In the genomic region with DNA sequence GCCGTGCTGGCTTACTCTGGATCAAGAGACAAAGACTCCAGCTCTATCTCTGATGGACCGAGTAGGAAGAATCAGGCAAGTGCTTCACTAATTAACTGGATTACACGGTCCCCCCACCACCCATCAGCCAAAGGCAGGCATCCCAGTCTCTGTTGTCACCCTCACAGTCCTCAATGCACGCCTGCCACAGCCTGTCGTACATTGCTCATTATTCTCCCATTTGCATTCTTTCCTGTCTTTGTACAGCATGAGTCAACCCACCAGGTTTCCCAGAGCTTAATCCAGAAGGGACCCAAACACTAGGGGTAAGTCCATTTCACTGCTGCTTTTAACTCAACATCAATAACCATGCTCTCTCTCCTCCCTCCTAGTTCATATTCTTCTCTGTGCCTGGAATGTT, we compare ENCODE assay signal across 18 cellular contexts. TPM values are rescaled to one million over a fixed set of nuclear protein-coding genes. Genes with fewer than 3 reads are reported as not detected.
DNase-seq lines count a peak whose midpoint lies in the region; ATAC-seq and TF ChIP-seq lines count a peak whose summit lies in the region.
"Had no signal": no experiment of that assay in that cellular context is flagged by ENCODE, and none has a peak within 500 bp of the region (broad histone marks: within the 10 kb centered on the region; RNA-seq: fewer than 3 reads in every experiment).

No MANE protein-coding gene starts in this region.

- DNase-seq in Daoy (ENCODE audit: low read depth), result peak; percentile 13
- DNase-seq in PC-3, result peak; percentile 7
- peak; percentile 25 for DNase-seq in mammary epithelial cell
- no peak for DNase-seq in medulla oblongata (ENCODE audit: extremely low spot score)
- no peak for DNase-seq in stimulated activated CD4-positive, alpha-beta T cell treated with anti-CD3 and anti-CD28 coated beads, Interleukin-2, amount 100 ng/mL, for 24 hours
- DNase-seq in NCI-H146 (lab: John Stamatoyannopoulos, UW), result no peak
- DNase-seq: COR-L47, DMS 273 treated with DMSO at 0.1 percent for 48 hours, DND-41, GOT3, NCI-H1417 treated with DMSO at 0.1 percent for 48 hours, NCI-H2029, NCI-H2171, NCI-H526, PC-9, SJCRH30 had no signal

- peak overlapping the region in 2 of 3 experiments; percentile 4 to 47 for H3K27ac Mint-ChIP-seq in nephron

- no peaks in the 10 kb centered on the region for H3K36me3 Mint-ChIP-seq in nephron (ENCODE audit: low read depth)

- no peaks in the 10 kb centered on the region for H4K20me1 ChIP-seq in PC-3 (ENCODE audit: low read length)
- no peaks in the 10 kb centered on the region for H4K20me1 ChIP-seq in mammary epithelial cell (ENCODE audit: insufficient read depth, low read length)

- no peaks in the 10 kb centered on the region for H3K9me2 ChIP-seq in PC-3 (replicated peaks; ENCODE audit: low read length)

- POLR2A ChIA-PET in PC-3 (lab: Charles Lee; ENCODE audit: unreplicated experiment), result no interaction called here

- ATAC-seq in PC-3, result no peak; the same call in 1 of the 2 replicates
- ATAC-seq in HG02852 (IDR thresholded peaks at IDR 0.05; ENCODE audit: unreplicated experiment), result no peak

- WGBS in mammary epithelial cell (ENCODE audit: low coverage, missing lambda C conversion rate), result 39% methylated on average over 5 of the region's 5 CpGs

- CTCF ChIA-PET in PC-3 (lab: Charles Lee), result no interaction called here
- CTCF ChIA-PET in mammary epithelial cell (lab: Charles Lee; ENCODE audit: low non-redundant PET), result no interaction called here

- H3K4me3 ChIP-seq in PC-3 (ENCODE audit: low read length) (no peak overlapping the region), mammary epithelial cell (replicated peaks in 1 of 3; ENCODE audit: insufficient read depth in 1 of 3, low read depth in 2 of 3, low read length in 3 of 3) (no peak overlapping the region)
- H3K4me3 ChIP-seq: PC-9, SJCRH30 had no signal

- no peak overlapping the region for H3K4me3 Mint-ChIP-seq in nephron

- H2AFZ ChIP-seq in PC-3 (ENCODE audit: low read length) (no peak overlapping the region), mammary epithelial cell (ENCODE audit: low read depth, low read length) (no peak overlapping the region)
- H2AFZ ChIP-seq: PC-9 had no signal

- intact Hi-C loops in PC-3 (cut with micrococcal nuclease) (no loop called here), mammary epithelial cell (cut with micrococcal nuclease) (no loop called here)

- BruUV-seq in PC-3 (replicated peaks; lab: Mats Ljungman, UMichigan) (no TSS peak), mammary epithelial cell (replicated peaks; lab: Mats Ljungman, UMichigan) (no TSS peak)

- TF ChIP-seq CTCF in PC-3 (conservative IDR thresholded peaks at IDR 0.05; ENCODE audit: low read depth, low read length) (no peak), mammary epithelial cell (conservative IDR thresholded peaks at IDR 0.05 in 1 of 2, IDR thresholded peaks at IDR 0.05 in 1 of 2; ENCODE audit: extremely low read depth in 1 of 2, insufficient read depth in 1 of 2, low read depth in 1 of 2, low read length in 2 of 2) (no peak), nephron (IDR thresholded peaks at IDR 0.05; ENCODE audit: unreplicated experiment in 3 of 3) (no peak)

- no peaks in the 10 kb centered on the region for H3K79me2 ChIP-seq in PC-3 (ENCODE audit: low read length)
- H3K79me2 ChIP-seq in mammary epithelial cell (ENCODE audit: insufficient read depth, low read length), result no peaks in the 10 kb centered on the region

- no peaks in the 10 kb centered on the region for H3K4me1 Mint-ChIP-seq in nephron

- no peaks in the 10 kb centered on the region for H3K36me3 ChIP-seq in PC-3 (ENCODE audit: low read depth, low read length)
- no peaks in the 10 kb centered on the region for H3K36me3 ChIP-seq in mammary epithelial cell (ENCODE audit: insufficient read depth, low read length)
- H3K36me3 ChIP-seq: SJCRH30 had no signal

- no peak overlapping the region for H3K9ac ChIP-seq in PC-3 (ENCODE audit: low read length)
- no peak overlapping the region for H3K9ac ChIP-seq in mammary epithelial cell (ENCODE audit: insufficient read depth, low read length)

- dilution Hi-C loops in mammary epithelial cell (cut with HindIII; ENCODE audit: low sequenced_read_pairs), result loop anchor here (25.0 kb wide), 1 partner anchor 179 kb away; no protein-coding TSS in a partner anchor

- no peaks in the 10 kb centered on the region for H3K9me3 ChIP-seq in PC-3 (ENCODE audit: low read length)
- H3K9me3 ChIP-seq in mammary epithelial cell (replicated peaks; ENCODE audit: insufficient read depth, low read length), result no peaks in the 10 kb centered on the region
- H3K9me3 ChIP-seq: SJCRH30 had no signal

- H3K27me3 Mint-ChIP-seq in nephron (ENCODE audit: low read depth), result peaks cover 13% of the 10 kb centered on the region

- in situ Hi-C loops in mammary epithelial cell (cut with MboI; ENCODE audit: low sequenced_read_pairs in 2 of 2), result loop anchor here (5.0 to 25.0 kb wide), 3 partner anchors 179 to 354 kb away; no protein-coding TSS in a partner anchor

- no peaks in the 10 kb centered on the region for H3F3A ChIP-seq in PC-3 (ENCODE audit: low read length, unreplicated experiment)

- H3K27me3 ChIP-seq in PC-3 (ENCODE audit: low read length), result peaks cover 18% of the 10 kb centered on the region; the same call in 1 of the 2 replicates
- H3K27me3 ChIP-seq in mammary epithelial cell (ENCODE audit: insufficient read depth, low read length), result peaks cover 2% of the 10 kb centered on the region
- H3K27me3 ChIP-seq: SJCRH30 had no signal

- H3K27ac ChIP-seq in PC-3 (ENCODE audit: low read length) (no peak overlapping the region), mammary epithelial cell (ENCODE audit: insufficient read depth, low read depth, low read length) (no peak overlapping the region)
- H3K27ac ChIP-seq: PC-9, SJCRH30 had no signal

- no peaks in the 10 kb centered on the region for H3K9me3 Mint-ChIP-seq in nephron

- H3K4me1 ChIP-seq in PC-3 (ENCODE audit: insufficient read depth, low read length) (no peaks in the 10 kb centered on the region), mammary epithelial cell (ENCODE audit: insufficient read depth, low read length) (no peaks in the 10 kb centered on the region)
- H3K4me1 ChIP-seq: SJCRH30 had no signal

- H3K4me2 ChIP-seq in PC-3 (ENCODE audit: low read length) (no peak overlapping the region), mammary epithelial cell (ENCODE audit: insufficient read depth, low read depth, low read length) (no peak overlapping the region)
- H3K4me2 ChIP-seq: PC-9 had no signal

RNA-seq across cellular contexts. Expression of a gene that starts 44.4 kb away (rescaled TPM):
- total RNA-seq in Daoy (2014; rRNA removed; shearing (Covaris generic)), result 0.06 TPM in 1 of 2 replicates, not detected in the other
- not detected in 2 replicates for total RNA-seq in PC-3 (2014; rRNA removed)
- total RNA-seq in mammary epithelial cell, result not detected
- not detected for polyA plus RNA-seq in mammary epithelial cell
- polyA minus RNA-seq in mammary epithelial cell, result not detected
- total RNA-seq: PC-9 had no signal

Comparison
In these comparisons a context has a peak if more than half of its experiments do, and no peak if none do; other contexts are left out.
1. DNase-seq: peak in Daoy (single experiment), PC-3 (single experiment) and mammary epithelial cell (single experiment); none in medulla oblongata (single experiment), stimulated activated CD4-positive, alpha-beta T cell treated with anti-CD3 and anti-CD28 coated beads, Interleukin-2, amount 100 ng/mL, for 24 hours (0 of 2) and NCI-H146 (single experiment).